In the genomic region with DNA sequence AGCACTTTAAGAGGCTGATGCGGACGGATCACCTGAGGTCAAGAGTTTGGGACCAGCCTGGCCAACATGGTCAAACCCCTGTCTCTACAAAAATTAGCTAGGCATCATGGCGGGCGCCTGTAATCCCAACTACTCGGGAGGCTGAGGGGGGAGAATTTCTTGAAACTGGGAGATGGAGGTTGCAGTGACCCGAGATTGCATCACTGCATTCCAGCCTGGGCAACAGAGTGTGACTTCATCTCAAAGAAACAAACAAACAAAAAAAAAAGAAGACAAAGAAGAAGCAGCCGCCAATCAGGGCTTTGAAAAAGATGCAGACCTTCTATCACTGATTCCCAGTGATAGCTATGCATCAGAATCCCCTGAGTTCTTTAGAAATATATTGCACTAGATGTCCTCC, we compare ENCODE assay signal across 27 cellular contexts. TPM values are rescaled to one million over a fixed set of nuclear protein-coding genes. Genes with fewer than 3 reads are reported as not detected.
DNase-seq lines count a peak whose midpoint lies in the region; ATAC-seq, FAIRE-seq and TF ChIP-seq lines count a peak whose summit lies in the region.
"Had no signal": no experiment of that assay in that cellular context is flagged by ENCODE, and none has a peak within 500 bp of the region (broad histone marks: within the 10 kb centered on the region; RNA-seq: fewer than 3 reads in every experiment).

No MANE protein-coding gene starts in this region.

- H3K23me2 ChIP-seq in H9 (ENCODE audit: insufficient read length, low read depth, low read length, poor library complexity, severe bottlenecking) (no peaks in the 10 kb centered on the region), H1 (ENCODE audit: low read depth, low read length) (no peaks in the 10 kb centered on the region)

- H3K27ac ChIP-seq in GM23338 (ENCODE audit: low read depth) (no peak overlapping the region), H9 (ENCODE audit: insufficient read length, low read depth, low read length) (no peak overlapping the region), H1 (ENCODE audit: low read depth, low read length) (no peak overlapping the region), SK-N-SH (ENCODE audit: low read depth in 2 of 2, low read length in 1 of 2) (no peak overlapping the region)
- H3K27ac ChIP-seq: BLaER1 had no signal

- H4K20me1 ChIP-seq in GM23338 (replicated peaks; ENCODE audit: insufficient read depth) (no peaks in the 10 kb centered on the region), H9 (ENCODE audit: control insufficient read depth, insufficient read depth, insufficient read length) (no peaks in the 10 kb centered on the region), H1 (replicated peaks in 1 of 2; ENCODE audit: control insufficient read depth in 1 of 2, insufficient read depth in 2 of 2, low read length in 2 of 2) (no peaks in the 10 kb centered on the region), SK-N-SH (ENCODE audit: insufficient read depth) (no peaks in the 10 kb centered on the region)
- H4K20me1 ChIP-seq: BLaER1 had no signal

- TF ChIP-seq CTCF in GM23338 (conservative IDR thresholded peaks at IDR 0.05; ENCODE audit: low read depth in 2 of 2) (no peak), H9 (conservative IDR thresholded peaks at IDR 0.05) (no peak), H1 (IDR thresholded peaks at IDR 0.05; ENCODE audit: control extremely low read depth in 1 of 3, insufficient read depth in 1 of 3, low read depth in 1 of 3, low read length in 3 of 3) (no peak), neural crest cell (conservative IDR thresholded peaks at IDR 0.05) (no peak), SK-N-SH (IDR thresholded peaks at IDR 0.05) (no peak)

- no peak overlapping the region for H2BK15ac ChIP-seq in H9 (ENCODE audit: low read depth, low read length)
- no peak overlapping the region for H2BK15ac ChIP-seq in H1 (ENCODE audit: low read length)

- H2AFZ ChIP-seq in GM23338: no peak overlapping the region; the same call in 1 of the 2 replicates
- H2AFZ ChIP-seq in H9 (ENCODE audit: low read length): no peak overlapping the region
- H2AFZ ChIP-seq in H1 (ENCODE audit: low read length): no peak overlapping the region
- H2AFZ ChIP-seq in SK-N-SH (ENCODE audit: low read depth): no peak overlapping the region

- H3K79me2 ChIP-seq in GM23338 (replicated peaks; ENCODE audit: insufficient read depth) (no peaks in the 10 kb centered on the region), H9 (ENCODE audit: insufficient read depth, low read length) (no peaks in the 10 kb centered on the region), H1 (ENCODE audit: control insufficient read depth in 1 of 2, insufficient read depth in 2 of 2, low read length in 2 of 2) (no peaks in the 10 kb centered on the region), SK-N-SH (ENCODE audit: insufficient read depth) (no peaks in the 10 kb centered on the region)

- CTCF ChIA-PET in H1 (lab: Charles Lee; ENCODE audit: partially characterized antibody): interaction anchor here (2.2 kb wide), 1 partner anchor 25 kb away, joined by 8 read pairs; no protein-coding TSS in a partner anchor
- CTCF ChIA-PET in activated CD4-positive, alpha-beta T cell treated with anti-CD3 and anti-CD28 coated beads for 36 hours (lab: Charles Lee): no interaction called here
- CTCF ChIA-PET in SK-N-SH (lab: Yijun Ruan, JAX): interaction anchor here (1.0 to 1.6 kb wide), 2 partner anchors 11 to 25 kb away, joined by 3 to 10 read pairs; no protein-coding TSS in a partner anchor

- H2BK120ac ChIP-seq in H9 (ENCODE audit: low read depth, low read length, poor library complexity, severe bottlenecking) (no peak overlapping the region), H1 (replicated peaks; ENCODE audit: low read depth, low read length) (no peak overlapping the region)

- POLR2A ChIA-PET in H1 (lab: Charles Lee; ENCODE audit: partially characterized antibody): no interaction called here
- POLR2A ChIA-PET in activated CD4-positive, alpha-beta T cell treated with anti-CD3 and anti-CD28 coated beads for 36 hours (lab: Charles Lee): interaction anchor here (0.7 kb wide), 1 partner anchor 777 kb away, joined by 7 read pairs; no protein-coding TSS in a partner anchor
- POLR2A ChIA-PET in SK-N-SH (lab: Yijun Ruan, JAX): no interaction called here

- H2BK5ac ChIP-seq in H9 (ENCODE audit: insufficient read length, low read length) (no peak overlapping the region), H1 (ENCODE audit: low read depth, low read length) (no peak overlapping the region)

- H4K8ac ChIP-seq in H9 (replicated peaks; ENCODE audit: insufficient read length, low read depth, low read length) (no peak overlapping the region), H1 (ENCODE audit: extremely low read depth, insufficient read depth, low read length) (no peak overlapping the region)

- H3K36me3 ChIP-seq in GM23338 (ENCODE audit: insufficient read depth): no peaks in the 10 kb centered on the region
- H3K36me3 ChIP-seq in H1 (ENCODE audit: control insufficient read depth in 2 of 4, insufficient read depth in 4 of 4, low read length in 3 of 4): no peaks in the 10 kb centered on the region
- H3K36me3 ChIP-seq in SK-N-SH (replicated peaks in 1 of 2; ENCODE audit: control insufficient read depth in 1 of 2, insufficient read depth in 2 of 2, low read length in 1 of 2): no peaks in the 10 kb centered on the region
- H3K36me3 ChIP-seq: BE2C, BLaER1 had no signal

- DNase-seq in GM23338 (ENCODE audit: low spot score) (peak; percentile 16), H9 (no peak), H1 (ENCODE audit: low read depth in 1 of 2, low spot score in 2 of 2) (no peak), neural crest cell (ENCODE audit: low read depth, low spot score) (no peak), kidney tubule cell (ENCODE audit: low spot score) (no peak), SK-N-SH (no peak)
- no peak for DNase-seq in activated CD4-positive, alpha-beta T cell treated with anti-CD3 and anti-CD28 coated beads for 36 hours
- no peak for DNase-seq in stimulated activated CD4-positive, alpha-beta T cell treated with anti-CD3 and anti-CD28 coated beads, Interleukin-4, amount 100 ng/mL, for 1 hour
- DNase-seq: 8988T; ACHN; BE2C; C1 segment of cervical spinal cord; Caco-2; Calu3; CD4-positive, alpha-beta T cell; CD8-positive, alpha-beta T cell; DMS79 treated with DMSO at 0.1 percent for 48 hours had no signal

- TF ChIP-seq EP300 in H1 (IDR thresholded peaks at IDR 0.05; ENCODE audit: borderline replicate concordance in 1 of 2, low read depth in 2 of 2, low read length in 2 of 2) (no peak), SK-N-SH (IDR thresholded peaks at IDR 0.05; ENCODE audit: borderline replicate concordance in 1 of 2, low read depth in 1 of 2, low read length in 1 of 2) (no peak)

- H3K56ac ChIP-seq in H9 (ENCODE audit: insufficient read length, low read depth, low read length): no peak overlapping the region
- no peak overlapping the region for H3K56ac ChIP-seq in H1 (replicated peaks; ENCODE audit: insufficient read length, low read depth, low read length)

- H3K4me1 Mint-ChIP-seq in GM23338 (peaks cover 12% of the 10 kb centered on the region), H9 (peaks cover 10% of the 10 kb centered on the region in 2 experiments), neural crest cell (peaks cover 11% of the 10 kb centered on the region)
- H3K4me1 Mint-ChIP-seq in activated CD4-positive, alpha-beta T cell treated with anti-CD3 and anti-CD28 coated beads for 36 hours: no peaks in the 10 kb centered on the region
- H3K4me1 Mint-ChIP-seq: CD14-positive monocyte had no signal

- H3K9me3 ChIP-seq in H9 (ENCODE audit: control insufficient read depth, low read depth, low read length) (no peaks in the 10 kb centered on the region), H1 (ENCODE audit: insufficient read depth in 2 of 2, low read depth in 1 of 2, low read length in 1 of 2) (no peaks in the 10 kb centered on the region), SK-N-SH (no peaks in the 10 kb centered on the region)
- H3K9me3 ChIP-seq: BE2C, BLaER1, Caco-2 had no signal

- H3K36me3 Mint-ChIP-seq in GM23338 (ENCODE audit: low read depth): peaks cover 4% of the 10 kb centered on the region; the same call in 2 of the 3 replicates
- no peaks in the 10 kb centered on the region; a peak in 1 of 7 replicates for H3K36me3 Mint-ChIP-seq in H9 (ENCODE audit: insufficient read depth in 1 of 3, low read depth in 3 of 3)
- peaks cover 13% of the 10 kb centered on the region for H3K36me3 Mint-ChIP-seq in neural crest cell (ENCODE audit: low read depth)
- no peaks in the 10 kb centered on the region for H3K36me3 Mint-ChIP-seq in activated CD4-positive, alpha-beta T cell treated with anti-CD3 and anti-CD28 coated beads for 36 hours (ENCODE audit: low read depth)
- H3K36me3 Mint-ChIP-seq: CD14-positive monocyte; CD8-positive, alpha-beta T cell had no signal

- TF ChIP-seq RAD21 in H1 (IDR thresholded peaks at IDR 0.05 in 1 of 2, conservative IDR thresholded peaks at IDR 0.05 in 1 of 2; ENCODE audit: low read depth in 2 of 2, low read length in 2 of 2) (no peak), SK-N-SH (IDR thresholded peaks at IDR 0.05; ENCODE audit: low read length) (no peak)

- H3K27ac Mint-ChIP-seq in GM23338 (no peak overlapping the region), H9 (peak overlapping the region in 2 of 3 experiments; percentile 48 to 62; a peak in 2 of 7 replicates), neural crest cell (ENCODE audit: unreplicated experiment) (peak overlapping the region; percentile 19)
- no peak overlapping the region for H3K27ac Mint-ChIP-seq in activated CD4-positive, alpha-beta T cell treated with anti-CD3 and anti-CD28 coated beads for 36 hours
- H3K27ac Mint-ChIP-seq: CD14-positive monocyte; CD4-positive, alpha-beta T cell; CD8-positive, alpha-beta T cell had no signal

- no peak overlapping the region for H4K5ac ChIP-seq in H9 (ENCODE audit: insufficient read length, low read depth, low read length)
- no peak overlapping the region for H4K5ac ChIP-seq in H1 (ENCODE audit: insufficient read length, low read depth, low read length)

- no peak for FAIRE-seq in H1 (lab: Jason Lieb, UNC)
- FAIRE-seq: A204.1, D721Med, G401.6, GM12878, GM12892, GM18507 had no signal

- no peak for ATAC-seq in GM23338
- no peak for ATAC-seq in activated CD4-positive, alpha-beta T cell treated with anti-CD3 and anti-CD28 coated beads for 36 hours
- ATAC-seq: CD8-positive, alpha-beta T cell; GM12878 had no signal

- intact Hi-C loops in activated CD4-positive, alpha-beta T cell treated with anti-CD3 and anti-CD28 coated beads for 36 hours (cut with DNase I, micrococcal nuclease): no loop called here

- WGBS in H9 (ENCODE audit: extremely low coverage, insufficient read length, low lambda C conversion rate): no CpG with 5 or more reads among the region's 7 CpGs
- 92% methylated on average over 7 of the region's 7 CpGs; no CpG with 5 or more reads in 1 of the 2 experiments for WGBS in H1 (ENCODE audit: extremely low coverage in 1 of 2, insufficient coverage in 1 of 2, insufficient read length in 1 of 2, insufficient replicate concordance in 2 of 2, low coverage in 1 of 2, low lambda C conversion rate in 2 of 2, missing lambda C conversion rate in 1 of 2), 2 experiments
- WGBS in SK-N-SH (ENCODE audit: low lambda C conversion rate): 57% methylated on average over 7 of the region's 7 CpGs

- H3K9me3 Mint-ChIP-seq in GM23338 (no peaks in the 10 kb centered on the region), H9 (no peaks in the 10 kb centered on the region), neural crest cell (no peaks in the 10 kb centered on the region)
- no peaks in the 10 kb centered on the region for H3K9me3 Mint-ChIP-seq in activated CD4-positive, alpha-beta T cell treated with anti-CD3 and anti-CD28 coated beads for 36 hours (ENCODE audit: low read depth)
- H3K9me3 Mint-ChIP-seq: CD4-positive, alpha-beta T cell; CD8-positive, alpha-beta T cell had no signal

- H3K4me2 ChIP-seq in GM23338 (no peak overlapping the region), H9 (ENCODE audit: insufficient read depth, insufficient read length, low read length) (no peak overlapping the region), H1 (ENCODE audit: insufficient read depth in 1 of 2, low read depth in 2 of 2, low read length in 2 of 2) (no peak overlapping the region), SK-N-SH (no peak overlapping the region)
- H3K4me2 ChIP-seq: BLaER1 had no signal

- H3F3A ChIP-seq in GM23338 (replicated peaks; ENCODE audit: low read depth): no peaks in the 10 kb centered on the region
- no peaks in the 10 kb centered on the region for H3F3A ChIP-seq in SK-N-SH (replicated peaks; ENCODE audit: insufficient read depth)

- no peak overlapping the region for H2AK5ac ChIP-seq in H9 (ENCODE audit: insufficient read length, low read length)
- no peak overlapping the region for H2AK5ac ChIP-seq in H1 (ENCODE audit: low read depth, low read length)

- H3K4ac ChIP-seq in H9 (ENCODE audit: low read depth, low read length) (no peak overlapping the region), H1 (replicated peaks; ENCODE audit: insufficient read length, low read depth, low read length) (no peak overlapping the region)

- H3K4me1 ChIP-seq in GM23338 (ENCODE audit: insufficient read depth): peaks cover 8% of the 10 kb centered on the region; the same call in 1 of the 2 replicates
- no peaks in the 10 kb centered on the region; the same call in 1 of the 2 replicates for H3K4me1 ChIP-seq in H9 (ENCODE audit: insufficient read depth, low read length)
- peaks cover 0 to 6% (median 4%) of the 10 kb centered on the region in 4 experiments; a peak in 5 of 7 replicates for H3K4me1 ChIP-seq in H1 (replicated peaks in 1 of 4; ENCODE audit: control insufficient read depth in 3 of 4, insufficient read depth in 4 of 4, low read length in 3 of 4)
- H3K4me1 ChIP-seq in SK-N-SH (ENCODE audit: control insufficient read depth in 1 of 2, insufficient read depth in 2 of 2, low read depth in 1 of 2, low read length in 1 of 2): no peaks in the 10 kb centered on the region
- H3K4me1 ChIP-seq: BE2C, BLaER1, Caco-2 had no signal

- TF ChIP-seq POLR2A in H1 (IDR thresholded peaks at IDR 0.05; ENCODE audit: control extremely low read depth in 1 of 2, low read depth in 2 of 2, low read length in 2 of 2): no peak

- H3K4me3 ChIP-seq in GM23338 (no peak overlapping the region), H1 (ENCODE audit: extremely low read depth in 1 of 4, insufficient read depth in 2 of 4, low read depth in 3 of 4, low read length in 4 of 4) (no peak overlapping the region), SK-N-SH (ENCODE audit: low read depth in 2 of 2, low read length in 1 of 2) (no peak overlapping the region)
- H3K4me3 ChIP-seq: BLaER1, GM12878 had no signal

- H3K23ac ChIP-seq in H9 (ENCODE audit: insufficient read length, low read depth, low read length): no peak overlapping the region
- no peak overlapping the region for H3K23ac ChIP-seq in H1 (ENCODE audit: insufficient read length)

- H3K4me3 Mint-ChIP-seq in GM23338 (no peak overlapping the region), H9 (no peak overlapping the region), neural crest cell (no peak overlapping the region)
- H3K4me3 Mint-ChIP-seq in activated CD4-positive, alpha-beta T cell treated with anti-CD3 and anti-CD28 coated beads for 36 hours: no peak overlapping the region
- H3K4me3 Mint-ChIP-seq: CD14-positive monocyte; CD4-positive, alpha-beta T cell; CD8-positive, alpha-beta T cell had no signal

- H2BK20ac ChIP-seq in H9 (ENCODE audit: low read depth, low read length, poor library complexity, severe bottlenecking): no peak overlapping the region
- H2BK20ac ChIP-seq in H1 (ENCODE audit: low read length): no peak overlapping the region

- H3K18ac ChIP-seq in H9 (ENCODE audit: insufficient read length, low read depth, low read length) (no peak overlapping the region), H1 (ENCODE audit: extremely low read depth, low read length) (no peak overlapping the region)

- H2BK12ac ChIP-seq in H9 (ENCODE audit: insufficient read length, low read depth, low read length) (no peak overlapping the region), H1 (ENCODE audit: low read depth, low read length) (no peak overlapping the region)

- H3K9ac ChIP-seq in H9 (ENCODE audit: extremely low read depth, insufficient read length, low read length) (no peak overlapping the region), H1 (replicated peaks in 1 of 4; ENCODE audit: extremely low read depth in 1 of 4, low read depth in 3 of 4, low read length in 3 of 4) (no peak overlapping the region), SK-N-SH (no peak overlapping the region)
- H3K9ac ChIP-seq: BLaER1 had no signal

- no peaks in the 10 kb centered on the region for H3K27me3 Mint-ChIP-seq in GM23338 (ENCODE audit: insufficient read depth, low read depth, poor library complexity)
- H3K27me3 Mint-ChIP-seq in H9 (ENCODE audit: low read depth): no peaks in the 10 kb centered on the region
- H3K27me3 Mint-ChIP-seq in neural crest cell (ENCODE audit: low read depth): no peaks in the 10 kb centered on the region
- H3K27me3 Mint-ChIP-seq in activated CD4-positive, alpha-beta T cell treated with anti-CD3 and anti-CD28 coated beads for 36 hours: no peaks in the 10 kb centered on the region

- H3K9me2 ChIP-seq in GM23338 (ENCODE audit: insufficient read depth): no peaks in the 10 kb centered on the region
- no peaks in the 10 kb centered on the region for H3K9me2 ChIP-seq in SK-N-SH

- H4K91ac ChIP-seq in H9 (ENCODE audit: insufficient read length, low read depth, low read length): no peak overlapping the region
- no peak overlapping the region for H4K91ac ChIP-seq in H1 (replicated peaks; ENCODE audit: insufficient read length, low read length)

- no peak overlapping the region for H3T11ph ChIP-seq in H9 (ENCODE audit: low read length)

- no peaks in the 10 kb centered on the region for H3K79me1 ChIP-seq in H9 (ENCODE audit: insufficient read depth, low read depth, low read length, poor library complexity, severe bottlenecking)
- no peaks in the 10 kb centered on the region for H3K79me1 ChIP-seq in H1 (ENCODE audit: low read depth, low read length)

- H3K14ac ChIP-seq in H9 (ENCODE audit: insufficient read depth, low read length) (no peak overlapping the region), H1 (ENCODE audit: insufficient read length) (no peak overlapping the region)

- H3K27me3 ChIP-seq in GM23338 (ENCODE audit: insufficient read depth): no peaks in the 10 kb centered on the region
- H3K27me3 ChIP-seq in H9 (ENCODE audit: insufficient read depth, low read length): no peaks in the 10 kb centered on the region
- H3K27me3 ChIP-seq in H1 (replicated peaks in 1 of 4; ENCODE audit: control insufficient read depth in 3 of 4, extremely low read depth in 1 of 4, insufficient read depth in 3 of 4, low read length in 3 of 4): no peaks in the 10 kb centered on the region
- no peaks in the 10 kb centered on the region; the same call in 1 of the 2 replicates for H3K27me3 ChIP-seq in SK-N-SH (ENCODE audit: insufficient read depth)
- H3K27me3 ChIP-seq: BLaER1 had no signal

RNA-seq across cellular contexts. Expression of a gene that starts 56.8 kb away (rescaled TPM):
- 14.1 and 20.3 TPM in 2 replicates for total RNA-seq in GM23338 (2014; rRNA removed; shearing (Covaris generic))
- polyA plus RNA-seq in GM23338 (2016; fragmentation: Nextera tagmentation; extraction: Ambion mirVana) (13.8 and 16.0 TPM in 2 replicates), H1 (2011; rRNA removed) (7.9 and 10.7 TPM in 2 replicates), SK-N-SH (2012; rRNA removed) (0.05 TPM in 1 of 2 replicates, not detected in the other)
- total RNA-seq in H9 (2021) (7.7 and 7.8 TPM in 2 replicates), neural crest cell (28.6 and 30.8 TPM in 2 replicates)
- 14.4 and 18.1 TPM in 2 replicates for total RNA-seq in H1 (2021; fragmentation: NEBNext Ultra II Directional; extraction: Animal tissue kit (Norgen Biotek cat#: 25700))
- 16.7 TPM for polyA plus RNA-seq in H1 (2011; cell fraction: cytosol; rRNA removed)
- 70.7 TPM for polyA plus RNA-seq in H1 (2011; cell fraction: nucleus; rRNA removed)
- polyA plus RNA-seq in H1 (2012, experiment 1 of 2): 13.6 to 16.7 TPM (median 15.2 TPM) in 4 replicates
- 4.4 TPM for polyA plus RNA-seq in H1 (2012, experiment 2 of 2)
- polyA plus RNA-seq in H1 (2013, experiment 1 of 2): 11.0 TPM
- 11.1 TPM for polyA plus RNA-seq in H1 (2013, experiment 2 of 2)
- polyA minus RNA-seq in H1 (2011; rRNA and poly(A)+ RNA removed): 5.4 and 13.6 TPM in 2 replicates
- polyA minus RNA-seq in H1 (2011; cell fraction: cytosol; rRNA and poly(A)+ RNA removed): 6.2 TPM
- 18.5 TPM for polyA minus RNA-seq in H1 (2011; cell fraction: nucleus; rRNA and poly(A)+ RNA removed)
- not detected for total RNA-seq in activated CD4-positive, alpha-beta T cell treated with anti-CD3 and anti-CD28 coated beads for 36 hours
- polyA plus RNA-seq in SK-N-SH (2012; cell fraction: cytosol; rRNA removed): 0.05 and 0.07 TPM in 2 replicates
- 0.04 TPM in 1 of 2 replicates, not detected in the other for polyA plus RNA-seq in SK-N-SH (2012; cell fraction: nucleus; rRNA removed)
- total RNA-seq: A673; Caco-2; Calu3; CD4-positive, alpha-beta T cell; CD8-positive, alpha-beta T cell; GM12878 had no signal
- polyA plus RNA-seq: AG04450, CD14-positive monocyte, GM12878 had no signal

Comparison
In these comparisons a context has a peak if more than half of its experiments do, and no peak if none do; other contexts are left out.
1. H3K27ac Mint-ChIP-seq: peak in H9 (2 of 3) and neural crest cell (single experiment); none in GM23338 (single experiment) and activated CD4-positive, alpha-beta T cell treated with anti-CD3 and anti-CD28 coated beads for 36 hours (single experiment).